Comparison of ENCODE assay signal across 12 cellular contexts in genomic region chr9:129408535-129409215, GRCh38.
DNase-seq lines count a peak whose midpoint lies in the region; ATAC-seq and TF ChIP-seq lines count a peak whose summit lies in the region.
"Had no signal": no experiment of that assay in that cellular context is flagged by ENCODE, and none has a peak within 500 bp of the region (broad histone marks: within the 10 kb centered on the region; RNA-seq: fewer than 3 reads in every experiment).

No MANE protein-coding gene starts in this region.

- peaks cover 8% of the 10 kb centered on the region for H3K9me3 Mint-ChIP-seq in activated naive CD4-positive, alpha-beta T cell treated with anti-CD3 and anti-CD28 coated beads for 36 hours
- H3K9me3 Mint-ChIP-seq in activated naive CD4-positive, alpha-beta T cell treated with anti-CD3 and anti-CD28 coated beads, Interleukin-2, amount 50 U/mL, for 72 hours = peaks cover 13 to 14% of the 10 kb centered on the region in 2 donors

- H3K27me3 Mint-ChIP-seq in activated naive CD4-positive, alpha-beta T cell treated with anti-CD3 and anti-CD28 coated beads for 36 hours (ENCODE audit: low read depth) = no peaks in the 10 kb centered on the region

- CTCF ChIA-PET in activated naive CD4-positive, alpha-beta T cell treated with anti-CD3 and anti-CD28 coated beads for 36 hours (lab: Charles Lee) = interaction anchor here (0.7 kb wide), 1 partner anchor 88 kb away, joined by 3 read pairs; no protein-coding TSS in a partner anchor

- no peak overlapping the region for H3K9ac ChIP-seq in neuronal stem cell (ENCODE audit: low read depth, low read length, poor library complexity)

- no peak overlapping the region for H3K4ac ChIP-seq in neuronal stem cell (ENCODE audit: low read length)

- H4K8ac ChIP-seq in neuronal stem cell (ENCODE audit: low read depth, low read length) = no peak overlapping the region

- H3K9me3 ChIP-seq in neuronal stem cell (replicated peaks in 1 of 2; ENCODE audit: control insufficient read depth in 2 of 2, insufficient read depth in 1 of 2, low read depth in 1 of 2, low read length in 2 of 2) = peaks cover 4 to 11% of the 10 kb centered on the region in 2 donors

- H3K4me1 ChIP-seq in neuronal stem cell (ENCODE audit: control insufficient read depth in 2 of 2, insufficient read depth in 1 of 2, low read depth in 1 of 2, low read length in 2 of 2) = peaks cover 26 to 48% of the 10 kb centered on the region in 2 donors

- peak overlapping the region; percentile 51 for H3K18ac ChIP-seq in neuronal stem cell (ENCODE audit: low read length)

- peaks cover 2% of the 10 kb centered on the region for H3K36me3 Mint-ChIP-seq in activated naive CD4-positive, alpha-beta T cell treated with anti-CD3 and anti-CD28 coated beads for 36 hours (ENCODE audit: low read depth)
- H3K36me3 Mint-ChIP-seq in activated naive CD4-positive, alpha-beta T cell treated with anti-CD3 and anti-CD28 coated beads, Interleukin-2, amount 50 U/mL, for 72 hours = peaks cover 11 to 15% of the 10 kb centered on the region in 2 donors

- TF ChIP-seq CTCF in 22Rv1 (IDR thresholded peaks at IDR 0.05) = no peak

- peak; percentile 67 for ATAC-seq in left ventricle myocardium superior
- no peak for ATAC-seq in activated naive CD4-positive, alpha-beta T cell treated with anti-CD3 and anti-CD28 coated beads, Interleukin-2, amount 50 U/mL, for 72 hours
- no peak for ATAC-seq in HG02970 (IDR thresholded peaks at IDR 0.05; ENCODE audit: low FRiP score, unreplicated experiment)

- peak overlapping the region; percentile 53 for H2BK15ac ChIP-seq in neuronal stem cell (ENCODE audit: low read length)

- no CpG with 5 or more reads among the region's 17 CpGs for WGBS in neuronal stem cell (ENCODE audit: extremely low coverage in 2 of 2, insufficient read length in 2 of 2, insufficient replicate concordance in 1 of 2), 2 donors

- H2BK120ac ChIP-seq in neuronal stem cell (ENCODE audit: low read depth, low read length) = peak overlapping the region; percentile 41

- no peak overlapping the region for H4K91ac ChIP-seq in neuronal stem cell (ENCODE audit: low read depth, low read length, poor library complexity)

- H3K27me3 ChIP-seq in neuronal stem cell (ENCODE audit: control insufficient read depth in 3 of 3, insufficient read depth in 3 of 3, low read depth in 1 of 3, low read length in 3 of 3) = no peaks in the 10 kb centered on the region

- H3K4me3 Mint-ChIP-seq in activated naive CD4-positive, alpha-beta T cell treated with anti-CD3 and anti-CD28 coated beads for 36 hours = no peak overlapping the region

- no peaks in the 10 kb centered on the region for H3K79me1 ChIP-seq in neuronal stem cell (ENCODE audit: low read depth, low read length)

- H2BK5ac ChIP-seq in neuronal stem cell (ENCODE audit: low read length) = no peak overlapping the region

- peak overlapping the region; percentile 2 for H2AK5ac ChIP-seq in neuronal stem cell (ENCODE audit: low read depth, low read length)

- H3K4me3 ChIP-seq in neuronal stem cell (ENCODE audit: low read length in 2 of 2) = no peak overlapping the region
- H3K4me3 ChIP-seq: PC-9, skin epidermis had no signal

- no peak overlapping the region for H3K14ac ChIP-seq in neuronal stem cell (ENCODE audit: low read length)

- H2AFZ ChIP-seq in neuronal stem cell (ENCODE audit: low read length) = peak overlapping the region; percentile 59
- H2AFZ ChIP-seq: PC-9 had no signal

- DNase-seq in left ventricle myocardium superior = peak; percentile 72
- no peak for DNase-seq in neuronal stem cell (ENCODE audit: low spot score)
- no peak for DNase-seq in COLO829 (ENCODE audit: low spot score)
- no peak for DNase-seq in activated naive CD4-positive, alpha-beta T cell treated with anti-CD3 and anti-CD28 coated beads for 36 hours
- no peak for DNase-seq in activated naive CD4-positive, alpha-beta T cell treated with anti-CD3 and anti-CD28 coated beads, Interleukin-2, amount 50 U/mL, for 72 hours (ENCODE audit: low spot score in 2 of 2)
- DNase-seq: activated CD8-positive, alpha-beta memory T cell treated with anti-CD3 and anti-CD28 coated beads, Interleukin-2, amount 50 U/mL, for 48 hours; NCI-H2029; PC-9 had no signal

- H3K4me1 Mint-ChIP-seq in activated naive CD4-positive, alpha-beta T cell treated with anti-CD3 and anti-CD28 coated beads for 36 hours (ENCODE audit: low read depth) = peaks cover 10% of the 10 kb centered on the region

- peaks cover 0 to 2% of the 10 kb centered on the region in 2 donors for H3K36me3 ChIP-seq in neuronal stem cell (replicated peaks in 1 of 2; ENCODE audit: control insufficient read depth in 2 of 2, insufficient read depth in 2 of 2, low read length in 2 of 2)

- H3K4me2 ChIP-seq in neuronal stem cell (ENCODE audit: insufficient read depth, low read length, poor library complexity, severe bottlenecking) = no peak overlapping the region
- H3K4me2 ChIP-seq: PC-9 had no signal

- intact Hi-C loops in left ventricle myocardium superior (cut with micrococcal nuclease) = no loop called here
- intact Hi-C loops in activated naive CD4-positive, alpha-beta T cell treated with anti-CD3 and anti-CD28 coated beads for 36 hours (cut with micrococcal nuclease) = no loop called here

- no peak overlapping the region for H3K23ac ChIP-seq in neuronal stem cell (ENCODE audit: low read depth, low read length, poor library complexity)

- H2BK12ac ChIP-seq in neuronal stem cell (ENCODE audit: low read length) = no peak overlapping the region

- no peak overlapping the region for H3K27ac Mint-ChIP-seq in activated naive CD4-positive, alpha-beta T cell treated with anti-CD3 and anti-CD28 coated beads for 36 hours
- H3K27ac Mint-ChIP-seq in activated naive CD4-positive, alpha-beta T cell treated with anti-CD3 and anti-CD28 coated beads, Interleukin-2, amount 50 U/mL, for 72 hours = peak overlapping the region in 1 of 2 donors; percentile 58

- H3K27ac ChIP-seq in 22Rv1 (peak overlapping the region; percentile 94), angular gyrus (ENCODE audit: low read depth, low read length) (peak overlapping the region; percentile 68), neuronal stem cell (replicated peaks; ENCODE audit: low read length) (no peak overlapping the region)
- H3K27ac ChIP-seq: PC-9 had no signal
